ENCODE assay signal across 8 cellular contexts in genomic region chr12:55072093-55072492, GRCh38. TPM values are rescaled to one million over a fixed set of nuclear protein-coding genes. Genes with fewer than 3 reads are reported as not detected.
DNase-seq lines count a peak whose midpoint lies in the region.

No MANE protein-coding gene starts in this region.

- in situ Hi-C loops in SK-MEL-5 (cut with HindIII; ENCODE audit: low pct_unique_long_range_greater_than_20kb, low sequenced_read_pairs): no loop called here

- DNase-seq in SHP77 (lab: John Stamatoyannopoulos, UW): peak; percentile 31 to 33
- no peak for DNase-seq in SHP77 treated with DMSO at 0.1 percent for 48 hours (lab: John Stamatoyannopoulos, UW)
- peak; percentile 8 for DNase-seq in HuH-7 (ENCODE audit: low spot score)
- peak; percentile 76 for DNase-seq in SK-MEL-5 (ENCODE audit: low read depth, low spot score)
- peak; percentile 81 for DNase-seq in activated naive CD4-positive, alpha-beta T cell treated with Interleukin-2 at 50 U/mL for 16 hours
- DNase-seq in hippocampal formation (lab: John Stamatoyannopoulos, UW): peak; percentile 8 to 21
- DNase-seq in stimulated activated CD4-positive, alpha-beta T cell treated with anti-CD3 and anti-CD28 coated beads, Interleukin-4, amount 100 ng/mL, for 24 hours: peak; percentile 83
- DNase-seq in EL: no peak

RNA-seq across cellular contexts. Expression of gene NEUROD4, which starts 52.3 kb away (rescaled TPM):
- not detected in 2 replicates for total RNA-seq in SK-MEL-5 (2014; rRNA removed; shearing (Covaris generic))
- not detected in 2 replicates for polyA plus RNA-seq in SK-MEL-5 (2015; cell fraction: cytosol; rRNA removed)
- not detected in 2 replicates for polyA plus RNA-seq in SK-MEL-5 (2015; cell fraction: nucleus; rRNA removed)

RNA-seq across cellular contexts. Expression of gene OR9K2, which starts 54.1 kb away (rescaled TPM):
- total RNA-seq in SK-MEL-5 (2014; rRNA removed; shearing (Covaris generic)): not detected in 2 replicates
- polyA plus RNA-seq in SK-MEL-5 (2015; cell fraction: cytosol; rRNA removed): not detected in 2 replicates
- not detected in 2 replicates for polyA plus RNA-seq in SK-MEL-5 (2015; cell fraction: nucleus; rRNA removed)

Comparison
In these comparisons a context has a peak if more than half of its experiments do, and no peak if none do; other contexts are left out.
1. DNase-seq: peak in SHP77 (2 of 2), HuH-7 (single experiment), SK-MEL-5 (single experiment), activated naive CD4-positive, alpha-beta T cell treated with Interleukin-2 at 50 U/mL for 16 hours (single experiment), hippocampal formation (2 of 2) and stimulated activated CD4-positive, alpha-beta T cell treated with anti-CD3 and anti-CD28 coated beads, Interleukin-4, amount 100 ng/mL, for 24 hours (single experiment); none in SHP77 treated with DMSO at 0.1 percent for 48 hours (single experiment) and EL (single experiment).